ENCODE assay signal across 1 cellular context in genomic region chr9:71306134-71306533, GRCh38.
TF ChIP-seq lines count a peak whose summit lies in the region.

No MANE protein-coding gene starts in this region.

TF ChIP-seq in GM23338, 12 proteins besides CTCF, POLR2A, EP300 and RAD21 (continued from another document):
- TF ChIP-seq POLR2AphosphoS5 (IDR thresholded peaks at IDR 0.05; ENCODE audit: low read depth) (no peak), CREB1 (CRISPR knock-in tag; IDR thresholded peaks at IDR 0.05; ENCODE audit: low read depth) (no peak), EZH2phosphoT487 (IDR thresholded peaks at IDR 0.05; ENCODE audit: unreplicated experiment) (no peak), ZNF462 (CRISPR knock-in tag; IDR thresholded peaks at IDR 0.05) (no peak), EZH2 (IDR thresholded peaks at IDR 0.05; ENCODE audit: low read depth, unreplicated experiment) (no peak)
TF ChIP-seq in GM23338: peak in this region for 0.
